Comparison of ENCODE assay signal across 25 cellular contexts in the genomic region with DNA sequence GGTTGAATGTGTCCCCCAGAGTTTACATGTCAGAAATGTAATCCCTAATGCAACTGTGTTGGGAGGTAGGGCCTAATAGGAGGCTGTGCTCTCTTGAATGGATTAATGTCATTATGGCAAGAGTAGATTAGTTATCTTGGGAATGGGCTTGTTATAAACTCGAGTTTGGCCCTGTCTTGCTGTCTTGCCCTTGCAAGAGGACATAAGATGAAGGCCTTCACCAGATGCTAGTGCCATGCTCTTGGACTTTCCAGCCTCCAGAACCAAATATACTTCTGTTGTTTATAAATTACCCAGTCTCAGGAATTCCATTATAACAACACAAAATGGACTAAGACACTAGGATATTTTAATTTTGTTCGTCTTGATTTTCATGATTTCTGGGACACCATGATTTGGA.
"Had no signal": no experiment of that assay in that cellular context is flagged by ENCODE, and none has a peak within 500 bp of the region (broad histone marks: within the 10 kb centered on the region; RNA-seq: fewer than 3 reads in every experiment).

No MANE protein-coding gene starts in this region.

- H3K9me3 ChIP-seq: mucosa of descending colon, ovary, testis, transverse colon, uterus had no signal

- H3K4me3 ChIP-seq: mucosa of descending colon, ovary, testis, transverse colon, uterus had no signal

- H3K36me3 ChIP-seq: ovary, transverse colon, uterus, WERI-Rb-1 had no signal

- H3K27me3 Mint-ChIP-seq: activated naive CD8-positive, alpha-beta T cell; progenitor cell of endocrine pancreas; T-helper 17 cell had no signal

- H3K27ac ChIP-seq: ovary, spleen, testis, transverse colon, uterus, WERI-Rb-1 had no signal

- H3K27ac Mint-ChIP-seq: nephron progenitor cell, progenitor cell of endocrine pancreas, T-helper 17 cell had no signal

- DNase-seq: activated CD4-positive, alpha-beta T cell treated with anti-CD3 and anti-CD28 coated beads for 48 hours; activated CD4-positive, alpha-beta T cell treated with anti-CD3 and anti-CD28 coated beads, Interleukin-2, amount 50 U/mL, for 48 hours; activated CD8-positive, alpha-beta memory T cell treated with anti-CD3 and anti-CD28 coated beads for 24 hours; activated effector memory CD4-positive, alpha-beta T cell treated with Interleukin-2 at 50 U/mL for 16 hours; activated naive CD4-positive, alpha-beta T cell treated with Interleukin-2 at 50 U/mL for 16 hours; anterior cingulate cortex; dermis blood vessel endothelial cell; effector CD4-positive, alpha-beta T cell; mucosa of descending colon; nephron progenitor cell; ovary; retina; spleen; stimulated activated naive CD4-positive, alpha-beta T cell treated with Interleukin-2 at 50 U/mL for 16 hours; T-helper 17 cell; T1000; testis; transverse colon; uterus; WERI-Rb-1 had no signal

- FAIRE-seq: colon had no signal

- ATAC-seq: activated CD4-positive, CD25-positive, alpha-beta regulatory T cell treated with anti-CD3 and anti-CD28 coated beads, Interleukin-2, amount 50 U/mL, for 24 hours; mucosa of descending colon; T-helper 17 cell had no signal

- H3K4me3 Mint-ChIP-seq: activated naive CD8-positive, alpha-beta T cell; nephron progenitor cell; T-helper 17 cell had no signal

- H3K27me3 ChIP-seq: heart left ventricle, ovary, spleen, testis, transverse colon, uterus had no signal
